10 cellular contexts compared by ENCODE assay signal in genomic region chr1:225812488-225813249, GRCh38. TPM values are rescaled to one million over a fixed set of nuclear protein-coding genes. Genes with fewer than 3 reads are reported as not detected.
DNase-seq lines count a peak whose midpoint lies in the region; ATAC-seq and TF ChIP-seq lines count a peak whose summit lies in the region.
"Had no signal": no experiment of that assay in that cellular context is flagged by ENCODE, and none has a peak within 500 bp of the region (broad histone marks: within the 10 kb centered on the region; RNA-seq: fewer than 3 reads in every experiment).

No MANE protein-coding gene starts in this region.

- TF ChIP-seq RAD21 in IMR-90 (IDR thresholded peaks at IDR 0.05; ENCODE audit: low read length) = no peak

- dilution Hi-C loops in IMR-90 (cut with HindIII; ENCODE audit: low sequenced_read_pairs, unreplicated experiment) = no loop called here

- no peaks in the 10 kb centered on the region for H3K9me3 ChIP-seq in IMR-90 (ENCODE audit: control insufficient read depth, insufficient read depth, low read length)
- no peaks in the 10 kb centered on the region for H3K9me3 ChIP-seq in stomach

- no peak overlapping the region; the same call in 1 of the 2 replicates for H2BK120ac ChIP-seq in IMR-90 (ENCODE audit: low read depth, low read length)

- H4K20me1 ChIP-seq in IMR-90 (ENCODE audit: insufficient read depth, low read length) = no peaks in the 10 kb centered on the region

- DNase-seq in IMR-90 (no peak), amniotic epithelial cell (ENCODE audit: low read depth) (peak; percentile 63), left lobe of liver (ENCODE audit: low spot score) (peak; percentile 47), stomach (no peak), H7 (no peak), NCI-H1436 (lab: John Stamatoyannopoulos, UW) (no peak)
- DNase-seq: SW 1271 had no signal

- peak overlapping the region; percentile 29; the same call in 1 of the 2 replicates for H3K4ac ChIP-seq in IMR-90 (ENCODE audit: low read depth, low read length)

- H3K18ac ChIP-seq in IMR-90 (ENCODE audit: low read depth, low read length) = no peak overlapping the region; the same call in 1 of the 2 replicates

- peak overlapping the region; percentile 35 for H3K27ac ChIP-seq in IMR-90 (ENCODE audit: insufficient read depth, low read length)
- peak overlapping the region; percentile 56 to 96 (median 92) for H3K27ac ChIP-seq in stomach
- H3K27ac ChIP-seq: neural progenitor cell had no signal

- CTCF ChIA-PET in IMR-90 (lab: Yijun Ruan, JAX) = interaction anchor here (1.3 kb wide), 1 partner anchor 338 kb away, joined by 7 read pairs; no protein-coding TSS in a partner anchor

- no TSS peak for BruUV-seq in IMR-90 (replicated peaks; lab: Mats Ljungman, UMichigan)

- H2BK15ac ChIP-seq in IMR-90 (ENCODE audit: low read depth, low read length) = no peak overlapping the region

- TF ChIP-seq EP300 in stomach (IDR thresholded peaks at IDR 0.05) = no peak

- POLR2A ChIA-PET in IMR-90 (lab: Charles Lee; ENCODE audit: unreplicated experiment) = no interaction called here

- in situ Hi-C loops in IMR-90 (cut with MboI; ENCODE audit: low sequenced_read_pairs) = no loop called here

- H3K27me3 ChIP-seq in IMR-90 (ENCODE audit: control insufficient read depth, insufficient read depth, low read length) = no peaks in the 10 kb centered on the region
- H3K27me3 ChIP-seq in stomach = no peaks in the 10 kb centered on the region
- H3K27me3 ChIP-seq in H7 (ENCODE audit: control insufficient read depth, insufficient read depth, low read length) = no peaks in the 10 kb centered on the region

- peak overlapping the region; percentile 38 for H2BK5ac ChIP-seq in IMR-90 (ENCODE audit: low read depth, low read length, poor library complexity, severe bottlenecking)

- H2BK20ac ChIP-seq in IMR-90 (ENCODE audit: low read depth, low read length) = no peak overlapping the region

- TF ChIP-seq POLR2A in IMR-90 (IDR thresholded peaks at IDR 0.05; ENCODE audit: low read depth, low read length) (no peak), stomach (IDR thresholded peaks at IDR 0.05) (no peak)

- peaks cover 21% of the 10 kb centered on the region for H3K9me1 ChIP-seq in IMR-90 (ENCODE audit: insufficient read depth, low read length)

- H4K5ac ChIP-seq in IMR-90 (ENCODE audit: low read depth, low read length) = peak overlapping the region; percentile 47; the same call in 1 of the 2 replicates

- H3K4me3 ChIP-seq in IMR-90 (ENCODE audit: insufficient read depth, low read depth, low read length) (no peak overlapping the region), stomach (no peak overlapping the region), H7 (ENCODE audit: insufficient read depth, low read depth, low read length) (no peak overlapping the region)
- H3K4me3 ChIP-seq: neural progenitor cell had no signal

- no peak overlapping the region for H3K23ac ChIP-seq in IMR-90 (ENCODE audit: low read depth, low read length)

- no peak overlapping the region for H3K14ac ChIP-seq in IMR-90 (replicated peaks; ENCODE audit: low read depth, low read length)

- no CpG with 5 or more reads among the region's 8 CpGs for WGBS in IMR-90 (ENCODE audit: extremely low coverage in 2 of 2, insufficient read length in 1 of 2), 2 experiments
- WGBS in stomach, 5 donors = 59 to 77% (median 72%) methylated on average over 6 to 8 of the region's 8 CpGs

- TF ChIP-seq CTCF in IMR-90 (conservative IDR thresholded peaks at IDR 0.05; ENCODE audit: low read depth, low read length) = no peak
- TF ChIP-seq CTCF in stomach (IDR thresholded peaks at IDR 0.05) = no peak

- H3K4me1 ChIP-seq in IMR-90 (ENCODE audit: control insufficient read depth, insufficient read depth, low read length) = peaks cover 32% of the 10 kb centered on the region
- H3K4me1 ChIP-seq in stomach = peaks cover 66 to 77% (median 76%) of the 10 kb centered on the region in 4 donors

- H4K91ac ChIP-seq in IMR-90 (ENCODE audit: insufficient read depth, low read depth, low read length) = peak overlapping the region; percentile 42; the same call in 1 of the 2 replicates

- peak overlapping the region; percentile 86 for H2AFZ ChIP-seq in IMR-90 (replicated peaks; ENCODE audit: low read length, poor library complexity)
- H2AFZ ChIP-seq: neural progenitor cell had no signal

- peak overlapping the region in 1 of 2 experiments; percentile 34; a peak in 3 of 4 replicates for H4K8ac ChIP-seq in IMR-90 (ENCODE audit: low read depth in 2 of 2, low read length in 2 of 2)

- peak overlapping the region; percentile 7; the same call in 1 of the 2 replicates for H2AK5ac ChIP-seq in IMR-90 (ENCODE audit: low read depth, low read length)

- no peak overlapping the region; the same call in 1 of the 2 replicates for H3K4me2 ChIP-seq in IMR-90 (ENCODE audit: low read depth, low read length)
- H3K4me2 ChIP-seq: neural progenitor cell had no signal

- peak overlapping the region; percentile 68 for H2AK9ac ChIP-seq in IMR-90 (replicated peaks; ENCODE audit: low read depth, low read length, poor library complexity)

- intact Hi-C loops in IMR-90 (cut with micrococcal nuclease) = no loop called here
- intact Hi-C loops in stomach (cut with DNase I; ENCODE audit: low total_unique reads) = no loop called here

- no peak for ATAC-seq in IMR-90 (ENCODE audit: low read depth)
- ATAC-seq in left lobe of liver = no peak
- no peak for ATAC-seq in HG02884 (IDR thresholded peaks at IDR 0.05; ENCODE audit: unreplicated experiment)
- no peak for ATAC-seq in HG02759 (IDR thresholded peaks at IDR 0.05; ENCODE audit: unreplicated experiment)

- no peak overlapping the region for H3K9ac ChIP-seq in IMR-90 (ENCODE audit: low read depth, low read length)
- H3K9ac ChIP-seq: neural progenitor cell had no signal

- peaks cover 0 to 31% of the 10 kb centered on the region in 2 experiments; a peak in 2 of 4 replicates for H3K79me1 ChIP-seq in IMR-90 (ENCODE audit: low read depth in 1 of 2, low read length in 2 of 2)

- H3K36me3 ChIP-seq in IMR-90 (ENCODE audit: control insufficient read depth, insufficient read depth, low read length) = no peaks in the 10 kb centered on the region
- no peaks in the 10 kb centered on the region for H3K36me3 ChIP-seq in stomach
- peaks cover 3% of the 10 kb centered on the region for H3K36me3 ChIP-seq in H7 (replicated peaks; ENCODE audit: control insufficient read depth, insufficient read depth, low read length)
- H3K36me3 ChIP-seq: neural progenitor cell had no signal

- no peak overlapping the region for H3K56ac ChIP-seq in IMR-90 (ENCODE audit: extremely low read depth, insufficient read depth, low read length)

TF ChIP-seq in IMR-90, 13 proteins besides CTCF, POLR2A, EP300 and RAD21:
- TF ChIP-seq RFX5 (IDR thresholded peaks at IDR 0.05; ENCODE audit: low read depth, low read length) (no peak), NFE2L2 (IDR thresholded peaks at IDR 0.05; ENCODE audit: low read depth, low read length) (no peak), RCOR1 (IDR thresholded peaks at IDR 0.05; ENCODE audit: insufficient replicate concordance, low read length) (no peak), FOS (IDR thresholded peaks at IDR 0.05; ENCODE audit: low read depth, low read length) (no peak), ELK1 (IDR thresholded peaks at IDR 0.05; ENCODE audit: borderline replicate concordance, low read depth, low read length) (no peak), BHLHE40 (IDR thresholded peaks at IDR 0.05; ENCODE audit: low read depth, low read length) (no peak), MAFK (IDR thresholded peaks at IDR 0.05; ENCODE audit: low read depth, low read length) (no peak), CHD1 (IDR thresholded peaks at IDR 0.05; ENCODE audit: low read depth, low read length) (no peak), CEBPB (IDR thresholded peaks at IDR 0.05; ENCODE audit: low read depth, low read length) (no peak), SMC3 (IDR thresholded peaks at IDR 0.05; ENCODE audit: low read depth, low read length) (no peak), MXI1 (IDR thresholded peaks at IDR 0.05; ENCODE audit: borderline replicate concordance, low read depth, low read length) (no peak), MAZ (IDR thresholded peaks at IDR 0.05; ENCODE audit: borderline replicate concordance, low read depth, low read length) (no peak)
- TF ChIP-seq, protein P1, sequence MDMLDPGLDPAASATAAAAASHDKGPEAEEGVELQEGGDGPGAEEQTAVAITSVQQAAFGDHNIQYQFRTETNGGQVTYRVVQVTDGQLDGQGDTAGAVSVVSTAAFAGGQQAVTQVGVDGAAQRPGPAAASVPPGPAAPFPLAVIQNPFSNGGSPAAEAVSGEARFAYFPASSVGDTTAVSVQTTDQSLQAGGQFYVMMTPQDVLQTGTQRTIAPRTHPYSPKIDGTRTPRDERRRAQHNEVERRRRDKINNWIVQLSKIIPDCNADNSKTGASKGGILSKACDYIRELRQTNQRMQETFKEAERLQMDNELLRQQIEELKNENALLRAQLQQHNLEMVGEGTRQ (IDR thresholded peaks at IDR 0.05; ENCODE audit: low read depth, low read length) = no peak

RNA-seq across cellular contexts. Expression of gene EPHX1, which starts 2.7 kb away (rescaled TPM):
- total RNA-seq in IMR-90 (2012; rRNA removed) (16.9 and 20.3 TPM in 2 replicates), left lobe of liver (1,368 TPM), stomach (10 to 100 TPM; 13.0 to 94.6 (median 42.6) TPM)
- polyA plus RNA-seq in IMR-90 (2012; rRNA removed) (33.8 and 46.3 TPM in 2 replicates), stomach (10 to 100 TPM; 19.9 to 69.6 (median 26.1) TPM)
- polyA plus RNA-seq in IMR-90 (2012; cell fraction: cytosol; rRNA removed) = 35.7 and 36.6 TPM in 2 replicates
- 14.3 and 16.2 TPM in 2 replicates for polyA plus RNA-seq in IMR-90 (2012; cell fraction: nucleus; rRNA removed; ENCODE audit: low replicate concordance)
- 41.6 and 52.1 TPM in 2 replicates for total RNA-seq in H7 (2014; rRNA removed; shearing (Covaris generic))

RNA-seq across cellular contexts. Expression of gene SRP9, which starts 35.0 kb away (rescaled TPM):
- total RNA-seq in IMR-90 (2012; rRNA removed) (230 and 484 TPM in 2 replicates), left lobe of liver (136 TPM), stomach (100 to 1,000 TPM in 4 of 5 donors, 10 to 100 TPM in 1; 68.9 to 269 (median 130) TPM)
- polyA plus RNA-seq in IMR-90 (2012; rRNA removed) (205 and 295 TPM in 2 replicates), stomach (100 to 1,000 TPM; 169 to 289 (median 267) TPM)
- 118 and 134 TPM in 2 replicates for polyA plus RNA-seq in IMR-90 (2012; cell fraction: cytosol; rRNA removed)
- 48.5 and 140 TPM in 2 replicates for polyA plus RNA-seq in IMR-90 (2012; cell fraction: nucleus; rRNA removed; ENCODE audit: low replicate concordance)
- 647 and 743 TPM in 2 replicates for total RNA-seq in H7 (2014; rRNA removed; shearing (Covaris generic))

Comparison
In these comparisons a context has a peak if more than half of its experiments do, and no peak if none do; other contexts are left out.
1. DNase-seq: peak in amniotic epithelial cell (single experiment) and left lobe of liver (single experiment); none in IMR-90 (single experiment), stomach (single experiment), H7 (single experiment) and NCI-H1436 (single experiment).
2. RNA of gene EPHX1, which starts 2.7 kb away (total RNA-seq): 1,368 TPM in left lobe of liver (single experiment); 41.6 to 52.1 TPM in H7, 13.0 to 94.6 TPM in stomach and 16.9 to 20.3 TPM in IMR-90; every median in the first group is over 10 times any median in the second.